In genomic region chr3:61858054-61858453, GRCh38 we compare ENCODE assay signal across 8 cellular contexts.
A peak's percentile ranks its signal among the peaks of the same experiment; 100 is the strongest.
DNase-seq lines count a peak whose midpoint lies in the region; ATAC-seq, FAIRE-seq and TF ChIP-seq lines count a peak whose summit lies in the region.

No MANE protein-coding gene starts in this region.

- H4K20me1 ChIP-seq in DOHH2 (ENCODE audit: control insufficient read depth, insufficient read depth, low read depth, low read length) (no peaks in the 10 kb centered on the region), MM.1S (ENCODE audit: insufficient read depth, low read length) (no peaks in the 10 kb centered on the region), GM12878 (ENCODE audit: control insufficient read depth, insufficient read depth) (no peaks in the 10 kb centered on the region)

- intact Hi-C loops in GM12878 (cut with micrococcal nuclease; ENCODE audit: unreplicated experiment) (loop anchor here (1.0 to 10.0 kb wide), 5 partner anchors 78 to 331 kb away; partner anchors contain the start of gene PTPRG), lower lobe of right lung (cut with DNase I) (no loop called here)

- CTCF ChIA-PET in GM12878 (lab: Yijun Ruan, JAX) = interaction anchor here (0.6 to 13.5 kb wide), 52 partner anchors 9 to 476 kb away, joined by 3 to 198 read pairs (median 4); partner anchors contain the start of gene PTPRG

- TF ChIP-seq RAD21 in GM12878 (IDR thresholded peaks at IDR 0.05; ENCODE audit: insufficient read depth, low read depth, low read length) = peak; percentile 62

- H2AFZ ChIP-seq in MM.1S (ENCODE audit: low read length) (no peak overlapping the region), GM12878 (ENCODE audit: control insufficient read depth, low read depth, low read length) (no peak overlapping the region)

- H3K27me3 ChIP-seq in DOHH2 (ENCODE audit: control insufficient read depth, low read length) = peaks cover 10% of the 10 kb centered on the region
- no peaks in the 10 kb centered on the region for H3K27me3 ChIP-seq in MM.1S (replicated peaks; ENCODE audit: insufficient read depth, low read length)
- peaks cover 0 to 3% of the 10 kb centered on the region in 2 experiments; a peak in 1 of 4 replicates for H3K27me3 ChIP-seq in GM12878 (replicated peaks in 1 of 2; ENCODE audit: control insufficient read depth in 2 of 2, insufficient read depth in 2 of 2, low read length in 1 of 2)
- no peaks in the 10 kb centered on the region for H3K27me3 ChIP-seq in lower lobe of right lung (ENCODE audit: low read depth)

- WGBS in GM12878 (ENCODE audit: insufficient coverage, insufficient replicate concordance, low lambda C conversion rate, missing lambda C conversion rate) = 0% methylated on average over 2 of the region's 2 CpGs

- RAD21 ChIA-PET in GM12878 (lab: Charles Lee; ENCODE audit: unreplicated experiment) = interaction anchor here (0.8 to 9.0 kb wide), 37 partner anchors 10 to 341 kb away, joined by 3 to 113 read pairs (median 4); no protein-coding TSS in a partner anchor

- peak; percentile 23 for FAIRE-seq in GM12878 (lab: Jason Lieb, UNC)
- no peak for FAIRE-seq in GM12891 (lab: Jason Lieb, UNC)

- H3K36me3 ChIP-seq in DOHH2 (ENCODE audit: control insufficient read depth, low read length) = no peaks in the 10 kb centered on the region
- no peaks in the 10 kb centered on the region for H3K36me3 ChIP-seq in MM.1S (replicated peaks; ENCODE audit: insufficient read depth, low read length)
- H3K36me3 ChIP-seq in GM12878 (ENCODE audit: control insufficient read depth in 2 of 2, insufficient read depth in 2 of 2, low read length in 1 of 2) = no peaks in the 10 kb centered on the region
- H3K36me3 ChIP-seq in lower lobe of right lung = no peaks in the 10 kb centered on the region

- peak; percentile 52 for TF ChIP-seq CTCF in DOHH2 (IDR thresholded peaks at IDR 0.05; ENCODE audit: low read depth, low read length, poor library complexity, severe bottlenecking)
- peak; percentile 38 for TF ChIP-seq CTCF in MM.1S (IDR thresholded peaks at IDR 0.05; ENCODE audit: low read length)
- TF ChIP-seq CTCF in GM12878 (IDR thresholded peaks at IDR 0.05 in 2 of 3, conservative IDR thresholded peaks at IDR 0.05 in 1 of 3; ENCODE audit: control insufficient read depth in 2 of 3, extremely low read depth in 1 of 3, insufficient read depth in 1 of 3, low read depth in 3 of 3, low read length in 3 of 3) = peak; percentile 27 to 65 (median 29); a peak in 3 of 6 replicates
- TF ChIP-seq CTCF in lower lobe of right lung (IDR thresholded peaks at IDR 0.05) = peak; percentile 36

- no TSS peak for BruUV-seq in GM12878 (replicated peaks; lab: Mats Ljungman, UMichigan)

- H3K9me3 ChIP-seq in DOHH2 (ENCODE audit: control insufficient read depth, insufficient read depth, low read length) (no peaks in the 10 kb centered on the region), MM.1S (replicated peaks; ENCODE audit: insufficient read depth, low read length) (no peaks in the 10 kb centered on the region), GM12878 (replicated peaks; ENCODE audit: control insufficient read depth, insufficient read depth, low read length) (no peaks in the 10 kb centered on the region), lower lobe of right lung (no peaks in the 10 kb centered on the region)

- no peaks in the 10 kb centered on the region for H3K79me2 ChIP-seq in DOHH2 (ENCODE audit: control insufficient read depth, low read length)
- H3K79me2 ChIP-seq in MM.1S (ENCODE audit: low read length) = no peaks in the 10 kb centered on the region
- no peaks in the 10 kb centered on the region for H3K79me2 ChIP-seq in GM12878 (ENCODE audit: control insufficient read depth, insufficient read depth, low read length)

- H3K4me1 ChIP-seq in DOHH2 (ENCODE audit: control insufficient read depth, low read length) (no peaks in the 10 kb centered on the region), MM.1S (ENCODE audit: low read length) (0 out of 2 replicates have a peak, but pooled peaks cover 10% of the 10 kb centered on the region), GM12878 (ENCODE audit: control insufficient read depth, insufficient read depth, low read length) (no peaks in the 10 kb centered on the region), lower lobe of right lung (peaks cover 11% of the 10 kb centered on the region)

- ATAC-seq in GM12878 (peak; percentile 53), lower lobe of right lung (peak in 1 of 2 donors; percentile 56), HG02973 (IDR thresholded peaks at IDR 0.05; ENCODE audit: unreplicated experiment) (no peak), GM18502 (IDR thresholded peaks at IDR 0.05; ENCODE audit: poor library complexity, unreplicated experiment) (no peak)

- no peaks in the 10 kb centered on the region for H3K9me2 ChIP-seq in DOHH2 (replicated peaks; ENCODE audit: control insufficient read depth, low read length)
- H3K9me2 ChIP-seq in MM.1S (replicated peaks; ENCODE audit: insufficient read depth, low read length) = no peaks in the 10 kb centered on the region

- H3K27ac ChIP-seq in DOHH2 (ENCODE audit: low read depth, low read length) = no peak overlapping the region
- H3K27ac ChIP-seq in MM.1S (ENCODE audit: low read length) = no peak overlapping the region
- no peak overlapping the region for H3K27ac ChIP-seq in GM12878 (ENCODE audit: control insufficient read depth, insufficient read depth)
- no peak overlapping the region for H3K27ac ChIP-seq in lower lobe of right lung

- H3K4me3 ChIP-seq in DOHH2 (ENCODE audit: low read length) (no peak overlapping the region), MM.1S (ENCODE audit: low read length) (no peak overlapping the region), GM12878 (no peak overlapping the region), lower lobe of right lung (no peak overlapping the region)

- H3F3A ChIP-seq in DOHH2 (ENCODE audit: control insufficient read depth, insufficient read depth) = no peaks in the 10 kb centered on the region
- no peaks in the 10 kb centered on the region for H3F3A ChIP-seq in MM.1S (ENCODE audit: insufficient read depth, low read length)

- DNase-seq in MM.1S (no peak), GM12878 (ENCODE audit: low read depth, low spot score) (no peak), lower lobe of right lung (no peak), GM12891 (ENCODE audit: insufficient read length, low spot score) (no peak), NK-92 (lab: John Stamatoyannopoulos, UW; ENCODE audit: unreplicated experiment) (no peak)

- POLR2A ChIA-PET in GM12878 (lab: Charles Lee) = interaction anchor here (1.0 to 1.1 kb wide), 2 partner anchors 39 to 294 kb away, joined by 3 read pairs; no protein-coding TSS in a partner anchor

- in situ Hi-C loops in GM12878 (cut with MboI) = no loop called here

- H3K4me2 ChIP-seq in DOHH2 (ENCODE audit: low read length) = no peak overlapping the region
- no peak overlapping the region for H3K4me2 ChIP-seq in MM.1S (ENCODE audit: low read depth, low read length)
- no peak overlapping the region for H3K4me2 ChIP-seq in GM12878 (ENCODE audit: control insufficient read depth, insufficient read depth)

- TF ChIP-seq EP300 in GM12878 (IDR thresholded peaks at IDR 0.05; ENCODE audit: borderline replicate concordance in 1 of 2, control insufficient read depth in 1 of 2, low read depth in 2 of 2, low read length in 2 of 2) = no peak

- SMC1A ChIA-PET in GM12878 (lab: Charles Lee; ENCODE audit: uncharacterized antibody, unreplicated experiment) = interaction anchor here (0.7 to 12.5 kb wide), 49 partner anchors 9 to 343 kb away, joined by 3 to 138 read pairs (median 5); no protein-coding TSS in a partner anchor

- TF ChIP-seq POLR2A in GM12878 (IDR thresholded peaks at IDR 0.05; ENCODE audit: low read depth, low read length) (no peak), GM12891 (IDR thresholded peaks at IDR 0.05; ENCODE audit: low read depth, low read length) (no peak)

- H3K9ac ChIP-seq in MM.1S (ENCODE audit: low read length) (no peak overlapping the region), GM12878 (ENCODE audit: control insufficient read depth, insufficient read depth, low read length) (no peak overlapping the region)

TF ChIP-seq in GM12878, 131 proteins besides CTCF, POLR2A, EP300 and RAD21:
- TF ChIP-seq ZNF24 (IDR thresholded peaks at IDR 0.05) = 0 out of 2 replicates have a peak, but pooled peaks have one; percentile 36
- peak; percentile 53; the same call in 1 of the 2 replicates for TF ChIP-seq SMC3 (IDR thresholded peaks at IDR 0.05; ENCODE audit: borderline replicate concordance, low read length)
- TF ChIP-seq RELA (IDR thresholded peaks at IDR 0.05; ENCODE audit: borderline replicate concordance, partially characterized antibody) = no peak

TF ChIP-seq in GM12891, 5 proteins besides CTCF, POLR2A, EP300 and RAD21:
- TF ChIP-seq SPI1 (IDR thresholded peaks at IDR 0.05; ENCODE audit: low read depth, low read length) (no peak), PAX5 (IDR thresholded peaks at IDR 0.05; ENCODE audit: insufficient read depth, low read length, severe bottlenecking) (no peak), TAF1 (IDR thresholded peaks at IDR 0.05; ENCODE audit: low read depth, low read length) (no peak), POU2F2 (IDR thresholded peaks at IDR 0.05; ENCODE audit: low read depth, low read length) (no peak), POLR2AphosphoS5 (IDR thresholded peaks at IDR 0.05; ENCODE audit: low read depth, low read length) (no peak)
